ENCODE assay signal across 8 cellular contexts in the genomic region with DNA sequence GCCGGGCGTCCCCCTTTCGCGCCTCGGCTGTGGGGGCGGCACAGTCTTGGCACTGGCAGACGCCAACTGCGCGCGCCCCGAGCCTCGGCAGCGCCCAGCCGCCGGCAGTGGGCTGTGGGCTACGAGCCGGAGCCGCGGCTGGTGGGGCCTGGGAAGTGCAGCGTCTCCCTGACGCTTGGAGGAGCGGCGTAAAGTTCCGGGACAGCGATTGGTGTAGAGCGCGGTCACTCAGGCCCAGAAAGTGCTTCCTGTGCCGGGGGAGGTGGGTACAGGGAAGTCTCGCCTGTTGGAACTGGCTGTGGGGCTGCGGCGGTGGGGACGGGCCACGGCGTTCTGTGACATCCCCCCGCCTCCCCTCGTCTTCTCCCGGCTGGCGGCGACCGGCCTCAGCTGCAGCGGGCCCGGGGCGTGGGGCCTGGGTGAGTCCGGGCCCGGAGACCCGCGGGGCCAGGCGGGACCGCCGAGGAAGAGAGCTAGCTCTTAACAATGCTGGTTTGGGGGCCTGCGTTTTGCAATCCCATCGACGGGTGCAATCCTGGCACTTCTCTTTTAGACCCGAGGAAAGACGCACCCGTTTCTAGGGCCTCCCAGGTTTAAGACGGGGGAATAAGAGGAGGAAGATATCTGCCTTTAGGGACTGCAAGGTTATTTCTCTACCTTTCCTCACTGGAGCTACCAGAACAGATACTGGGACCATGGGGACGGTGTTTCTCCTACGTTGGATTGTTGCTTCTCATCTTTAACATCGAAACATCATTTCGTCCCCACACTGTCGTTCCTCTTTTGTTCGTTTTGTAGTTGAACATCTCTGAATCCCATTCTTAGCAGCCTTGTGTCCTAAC. TPM values are rescaled to one million over a fixed set of nuclear protein-coding genes. Genes with fewer than 3 reads are reported as not detected.
DNase-seq lines count a peak whose midpoint lies in the region; ATAC-seq, FAIRE-seq and TF ChIP-seq lines count a peak whose summit lies in the region.

A gene (minus strand): TSS at position 157 of the 842 bp plus-strand sequence. CDS start 233 bp downstream, outside the sequence.
A gene (plus strand): TSS at position 265 of the 842 bp plus-strand sequence. CDS start 4,575 bp downstream, outside the sequence.

- peak within 1 kb of the TSS; percentile 94 for H3K27ac ChIP-seq in keratinocyte (ENCODE audit: control insufficient read depth, insufficient read depth, low read length)

- peak within 1 kb of the TSS; percentile 93 for H2AFZ ChIP-seq in keratinocyte (ENCODE audit: control insufficient read depth, low read length)

- DNase-seq in AML-193 (lab: John Stamatoyannopoulos, UW), result peak; percentile 92 to 94
- DNase-seq in NCI-H446 treated with DMSO at 0.1 percent for 48 hours (lab: John Stamatoyannopoulos, UW), result peak; percentile 92
- peak; percentile 92 for DNase-seq in activated CD4-positive, CD25-positive, alpha-beta regulatory T cell treated with anti-CD3 and anti-CD28 coated beads, Interleukin-2, amount 50 U/mL, for 72 hours
- peak; percentile 54 to 74 for DNase-seq in cerebellar nuclear complex (lab: John Stamatoyannopoulos, UW)
- peak; percentile 81 for DNase-seq in keratinocyte (ENCODE audit: low read depth, low spot score)
- DNase-seq in stimulated activated CD4-positive, alpha-beta T cell treated with anti-CD3 and anti-CD28 coated beads, Interleukin-15, amount 100 ng/mL, for 1 hour (ENCODE audit: low read depth in 1 of 2, low spot score in 1 of 2), result peak; percentile 88

- H3K36me3 ChIP-seq in keratinocyte (ENCODE audit: control insufficient read depth in 2 of 2, extremely low read depth in 1 of 2, insufficient read depth in 2 of 2, low read length in 2 of 2), result peaks cover 0 to 4% of the 10 kb centered on the region in 2 experiments

- peak within 1 kb of the TSS; percentile 88 for H3K4me2 ChIP-seq in keratinocyte (ENCODE audit: control insufficient read depth, extremely low read depth, insufficient read depth, low read depth, low read length)

- dilution Hi-C loops in keratinocyte (cut with MboI; ENCODE audit: extremely low pct_ligation_motif_present, low sequenced_read_pairs), result no loop called here

- H3K9me3 ChIP-seq in keratinocyte (ENCODE audit: control insufficient read depth, low read depth, low read length), result no peaks in the 10 kb centered on the region

- FAIRE-seq in keratinocyte (lab: Jason Lieb, UNC), result no peak

- peak within 1 kb of the TSS; percentile 68 to 97 (median 75) for H3K4me3 ChIP-seq in keratinocyte (ENCODE audit: control insufficient read depth in 2 of 3, extremely low read depth in 1 of 3, insufficient read depth in 2 of 3, low read depth in 1 of 3, low read length in 3 of 3)

- H4K20me1 ChIP-seq in keratinocyte (ENCODE audit: control insufficient read depth, extremely low read depth, insufficient read depth, low read length), result no peaks in the 10 kb centered on the region

- peak in 1 of 3 experiments; percentile 35 for TF ChIP-seq CTCF in keratinocyte (optimal IDR thresholded peaks at IDR 0.05 in 1 of 3, IDR thresholded peaks at IDR 0.05 in 1 of 3, conservative IDR thresholded peaks at IDR 0.05 in 1 of 3; ENCODE audit: extremely low read depth in 1 of 3, insufficient read depth in 2 of 3, low read length in 3 of 3)

- no peaks in the 10 kb centered on the region for H3K9me1 ChIP-seq in keratinocyte (ENCODE audit: control insufficient read depth, extremely low read depth, insufficient read depth, low read length)

- H3K9ac ChIP-seq in keratinocyte (ENCODE audit: control insufficient read depth, extremely low read depth, insufficient read depth, low read length), result peak within 1 kb of the TSS; percentile 92

- ATAC-seq in GM19035 (IDR thresholded peaks at IDR 0.05; ENCODE audit: unreplicated experiment) (peak; percentile 99), HG03354 (IDR thresholded peaks at IDR 0.05; ENCODE audit: poor library complexity, severe bottlenecking, unreplicated experiment) (peak; percentile 99)

- peaks cover 3% of the 10 kb centered on the region for H3K4me1 ChIP-seq in keratinocyte (ENCODE audit: control insufficient read depth, extremely low read depth, insufficient read depth, low read length)

- H3K27me3 ChIP-seq in keratinocyte (ENCODE audit: control insufficient read depth, extremely low read depth, insufficient read depth, low read length), result no peaks in the 10 kb centered on the region

- peaks cover 41% of the 10 kb centered on the region for H3K79me2 ChIP-seq in keratinocyte (ENCODE audit: control insufficient read depth, insufficient read depth, low read length)

RNA-seq across cellular contexts. Expression of the first gene that starts in this region (rescaled TPM):
- 12.1 to 25.5 TPM (median 17.4 TPM) in 3 replicates for polyA plus RNA-seq in keratinocyte
- polyA plus RNA-seq in keratinocyte (2011; ENCODE audit: low read depth), result 18.1 TPM
- 15.0 and 21.0 TPM in 2 replicates for polyA plus RNA-seq in keratinocyte (2011; cell fraction: cytosol; rRNA removed)
- polyA plus RNA-seq in keratinocyte (2011; cell fraction: nucleus; rRNA removed), result 9.5 TPM in 2 replicates
- polyA plus RNA-seq in keratinocyte (2012; ENCODE audit: low replicate concordance), result 16.7 and 17.4 TPM in 2 replicates
- polyA minus RNA-seq in keratinocyte, result 0.95 to 6.6 TPM (median 2.9 TPM) in 3 replicates
- 14.2 TPM for polyA minus RNA-seq in keratinocyte (2011; cell fraction: cytosol; rRNA and poly(A)+ RNA removed)
- polyA minus RNA-seq in keratinocyte (2011; cell fraction: nucleus; rRNA and poly(A)+ RNA removed), result 2.5 and 3.3 TPM in 2 replicates

RNA-seq across cellular contexts. Expression of the second gene that starts in this region (rescaled TPM):
- 30.8 to 42.5 TPM (median 33.2 TPM) in 3 replicates for polyA plus RNA-seq in keratinocyte
- 13.9 TPM for polyA plus RNA-seq in keratinocyte (2011; ENCODE audit: low read depth)
- polyA plus RNA-seq in keratinocyte (2011; cell fraction: cytosol; rRNA removed), result 21.0 and 39.7 TPM in 2 replicates
- 53.1 and 58.7 TPM in 2 replicates for polyA plus RNA-seq in keratinocyte (2011; cell fraction: nucleus; rRNA removed)
- 12.4 and 13.8 TPM in 2 replicates for polyA plus RNA-seq in keratinocyte (2012; ENCODE audit: low replicate concordance)
- polyA minus RNA-seq in keratinocyte, result 9.2 to 45.6 TPM (median 45.0 TPM) in 3 replicates
- 16.9 TPM for polyA minus RNA-seq in keratinocyte (2011; cell fraction: cytosol; rRNA and poly(A)+ RNA removed)
- 26.9 and 53.3 TPM in 2 replicates for polyA minus RNA-seq in keratinocyte (2011; cell fraction: nucleus; rRNA and poly(A)+ RNA removed)

Comparison
In these comparisons a context has a peak if more than half of its experiments do, and no peak if none do; other contexts are left out.
1. Peak in every context shown above with its lines: DNase-seq, ATAC-seq, H3K4me3 ChIP-seq and H3K27ac ChIP-seq.